10 cellular contexts compared by ENCODE assay signal in genomic region chr18:43789234-43790000, GRCh38.
DNase-seq lines count a peak whose midpoint lies in the region; ATAC-seq, FAIRE-seq and TF ChIP-seq lines count a peak whose summit lies in the region.
"Had no signal": no experiment of that assay in that cellular context is flagged by ENCODE, and none has a peak within 500 bp of the region (broad histone marks: within the 10 kb centered on the region; RNA-seq: fewer than 3 reads in every experiment).

No MANE protein-coding gene starts in this region.

- WGBS in pancreas, 2 donors, result 31 to 35% methylated on average over 3 of the region's 3 CpGs

- POLR2A ChIA-PET in RWPE1 (lab: Yijun Ruan, JAX; ENCODE audit: low non-redundant PET), result no interaction called here

- H3K36me3 ChIP-seq in pancreas, result no peaks in the 10 kb centered on the region

- TF ChIP-seq CTCF in fibroblast of pulmonary artery (IDR thresholded peaks at IDR 0.05; ENCODE audit: low read length, missing control alignments), result peak; percentile 40
- TF ChIP-seq CTCF in pancreas (IDR thresholded peaks at IDR 0.05), result no peak
- TF ChIP-seq CTCF in RWPE1 (conservative IDR thresholded peaks at IDR 0.05; ENCODE audit: low read depth), result no peak

- H3K4me3 ChIP-seq in fibroblast of pulmonary artery (replicated peaks; ENCODE audit: low read depth, low read length) (no peak overlapping the region), pancreas (no peak overlapping the region)

- no peaks in the 10 kb centered on the region for H3K27me3 ChIP-seq in pancreas

- no peaks in the 10 kb centered on the region for H3K9me3 ChIP-seq in pancreas

- CTCF ChIA-PET in RWPE1 (lab: Yijun Ruan, JAX), result interaction anchor here (0.6 kb wide), 1 partner anchor 1424 kb away, joined by 3 read pairs; no protein-coding TSS in a partner anchor

- FAIRE-seq in pancreas (lab: Jason Lieb, UNC), result no peak

- ATAC-seq in pancreas (peak in 3 of 4 donors; percentile 73 to 77 (median 75)), HG03342 (IDR thresholded peaks at IDR 0.05; ENCODE audit: unreplicated experiment) (no peak)

- intact Hi-C loops in pancreas (cut with DNase I), result no loop called here

- DNase-seq in GM03348 (ENCODE audit: low spot score) (peak; percentile 16), NCI-H82 treated with DMSO at 0.1 percent for 48 hours (lab: John Stamatoyannopoulos, UW; ENCODE audit: unreplicated experiment) (peak; percentile 1), fibroblast of pulmonary artery (ENCODE audit: low read depth) (peak; percentile 36), pancreas (peak in 1 of 6 donors; percentile 15), Kasumi-1 (lab: John Stamatoyannopoulos, UW) (no peak), RWPE1 (ENCODE audit: low spot score) (no peak), HCEC 1CT (no peak)
- DNase-seq: RPMI8226; stimulated activated CD4-positive, alpha-beta T cell treated with anti-CD3 and anti-CD28 coated beads, Interleukin-4, amount 100 ng/mL, for 1 hour had no signal

- H3K27ac ChIP-seq in pancreas, result no peak overlapping the region
- H3K27ac ChIP-seq in RWPE1, result no peak overlapping the region

- H3K4me1 ChIP-seq in pancreas, result no peaks in the 10 kb centered on the region

Comparison
In these comparisons a context has a peak if more than half of its experiments do, and no peak if none do; other contexts are left out.
1. DNase-seq: peak in GM03348 (single experiment), NCI-H82 treated with DMSO at 0.1 percent for 48 hours (single experiment) and fibroblast of pulmonary artery (single experiment); none in Kasumi-1 (0 of 2), RWPE1 (single experiment) and HCEC 1CT (single experiment).